Comparison of ENCODE assay signal across 18 cellular contexts in the genomic region with DNA sequence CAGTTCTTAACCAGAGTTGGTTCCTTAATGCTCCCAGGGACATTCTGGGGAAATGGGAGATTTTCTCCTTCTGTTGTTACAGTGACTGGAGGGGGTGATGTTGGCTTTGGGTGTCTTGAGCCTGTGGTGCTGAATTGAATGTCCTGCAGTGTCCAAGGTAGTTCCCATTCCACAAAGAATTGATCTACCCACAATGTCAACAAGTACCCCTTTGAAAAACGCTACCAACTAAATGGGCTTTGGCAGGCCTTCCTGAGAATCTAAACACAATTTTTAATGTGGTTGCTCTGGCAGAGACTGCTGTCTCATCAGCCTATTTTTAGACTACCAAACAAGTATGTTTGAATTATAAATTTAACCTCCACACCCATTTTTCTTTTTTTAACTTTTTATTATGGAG.
DNase-seq lines count a peak whose midpoint lies in the region; ATAC-seq and TF ChIP-seq lines count a peak whose summit lies in the region.
"Had no signal": no experiment of that assay in that cellular context is flagged by ENCODE, and none has a peak within 500 bp of the region (broad histone marks: within the 10 kb centered on the region; RNA-seq: fewer than 3 reads in every experiment).

No MANE protein-coding gene starts in this region.

- DNase-seq in EH (ENCODE audit: low read depth) (peak; percentile 65), MG63 (peak; percentile 5), chondrocyte (ENCODE audit: low spot score) (no peak), osteocyte (ENCODE audit: extremely low spot score, unreplicated experiment) (no peak), NCI-H2107 treated with DMSO at 0.1 percent for 48 hours (lab: John Stamatoyannopoulos, UW; ENCODE audit: unreplicated experiment) (no peak), NCI-H1694 (lab: John Stamatoyannopoulos, UW) (no peak), SIG-M5 treated with dmso at 0.1 percent for 504 hours (lab: John Stamatoyannopoulos, UW; ENCODE audit: unreplicated experiment) (no peak)
- DNase-seq: activated CD4-positive, CD25-positive, alpha-beta regulatory T cell; activated effector memory CD4-positive, alpha-beta T cell treated with Interleukin-2 at 50 U/mL for 16 hours; anterior cingulate cortex; Caco-2; head of caudate nucleus; NCI-H1105; NCI-H446; SHP77; T-helper 2 cell; testis had no signal

- H3K27me3 ChIP-seq in MG63 = no peaks in the 10 kb centered on the region
- H3K27me3 ChIP-seq: testis had no signal

- H3K27ac Mint-ChIP-seq in chondrocyte (ENCODE audit: unreplicated experiment) = peak overlapping the region; percentile 90
- peak overlapping the region; percentile 67 for H3K27ac Mint-ChIP-seq in osteocyte (ENCODE audit: unreplicated experiment)

- no peaks in the 10 kb centered on the region for H3K27me3 Mint-ChIP-seq in chondrocyte (ENCODE audit: low read depth)
- no peaks in the 10 kb centered on the region for H3K27me3 Mint-ChIP-seq in osteocyte (ENCODE audit: unreplicated experiment)

- H3K4me1 Mint-ChIP-seq in chondrocyte (ENCODE audit: low read depth) = peaks cover 31% of the 10 kb centered on the region
- peaks cover 21% of the 10 kb centered on the region for H3K4me1 Mint-ChIP-seq in osteocyte (ENCODE audit: unreplicated experiment)

- H3K4me3 ChIP-seq in MG63 = no peak overlapping the region
- H3K4me3 ChIP-seq: testis had no signal

- TF ChIP-seq CTCF in chondrocyte (IDR thresholded peaks at IDR 0.05) (no peak), osteocyte (IDR thresholded peaks at IDR 0.05) (no peak)

- H3K36me3 Mint-ChIP-seq in chondrocyte (ENCODE audit: low read depth) (peaks cover 10% of the 10 kb centered on the region), osteocyte (ENCODE audit: unreplicated experiment) (peaks cover 37% of the 10 kb centered on the region)

- no peaks in the 10 kb centered on the region for H3K9me3 ChIP-seq in MG63
- H3K9me3 ChIP-seq: Caco-2, testis had no signal

- H3K4me3 Mint-ChIP-seq in chondrocyte (ENCODE audit: unreplicated experiment) (no peak overlapping the region), osteocyte (ENCODE audit: unreplicated experiment) (no peak overlapping the region)

- H3K36me3 ChIP-seq in MG63 = peaks cover 67% of the 10 kb centered on the region

- H3K9me3 Mint-ChIP-seq in chondrocyte (ENCODE audit: low read depth) (no peaks in the 10 kb centered on the region), osteocyte (ENCODE audit: unreplicated experiment) (no peaks in the 10 kb centered on the region)

- no peak for ATAC-seq in HG03135 (IDR thresholded peaks at IDR 0.05; ENCODE audit: unreplicated experiment)

Comparison
In these comparisons a context has a peak if more than half of its experiments do, and no peak if none do; other contexts are left out.
1. DNase-seq: peak in EH (single experiment) and MG63 (single experiment); none in chondrocyte (single experiment), osteocyte (single experiment), NCI-H2107 treated with DMSO at 0.1 percent for 48 hours (single experiment), NCI-H1694 (single experiment) and SIG-M5 treated with dmso at 0.1 percent for 504 hours (single experiment).